Comparison of ENCODE assay signal across 2 cellular contexts in genomic region chr5:17252543-17252942, GRCh38.
TF ChIP-seq lines count a peak whose summit lies in the region.

No MANE protein-coding gene starts in this region.

TF ChIP-seq in A549, 52 proteins besides CTCF, POLR2A, EP300 and RAD21:
- TF ChIP-seq ATOH8 (CRISPR knock-in tag; IDR thresholded peaks at IDR 0.05; ENCODE audit: low read depth) (0 out of 2 replicates have a peak, but pooled peaks have one; percentile 3), CHD4 (IDR thresholded peaks at IDR 0.05; ENCODE audit: borderline replicate concordance) (no peak), REST (IDR thresholded peaks at IDR 0.05) (no peak), PHF8 (IDR thresholded peaks at IDR 0.05; ENCODE audit: borderline replicate concordance, low read depth) (no peak), CEBPB (IDR thresholded peaks at IDR 0.05) (0 out of 4 replicates have a peak, but pooled peaks of 1 of the 2 experiments have one; percentile 9), NR3C1 (IDR thresholded peaks at IDR 0.05) (no peak)

TF ChIP-seq in IMR-90, 13 proteins besides CTCF, POLR2A, EP300 and RAD21 (continued from another document):
- TF ChIP-seq CHD1 (IDR thresholded peaks at IDR 0.05; ENCODE audit: low read depth, low read length) (no peak), MAZ (IDR thresholded peaks at IDR 0.05; ENCODE audit: borderline replicate concordance, low read depth, low read length) (no peak), MAFK (IDR thresholded peaks at IDR 0.05; ENCODE audit: low read depth, low read length) (no peak), CEBPB (IDR thresholded peaks at IDR 0.05; ENCODE audit: low read depth, low read length) (no peak), BHLHE40 (IDR thresholded peaks at IDR 0.05; ENCODE audit: low read depth, low read length) (no peak), RCOR1 (IDR thresholded peaks at IDR 0.05; ENCODE audit: insufficient replicate concordance, low read length) (no peak), ELK1 (IDR thresholded peaks at IDR 0.05; ENCODE audit: borderline replicate concordance, low read depth, low read length) (no peak), FOS (IDR thresholded peaks at IDR 0.05; ENCODE audit: low read depth, low read length) (no peak), NFE2L2 (IDR thresholded peaks at IDR 0.05; ENCODE audit: low read depth, low read length) (no peak), USF2 (IDR thresholded peaks at IDR 0.05; ENCODE audit: low read depth, low read length) (no peak), RFX5 (IDR thresholded peaks at IDR 0.05; ENCODE audit: low read depth, low read length) (no peak), SMC3 (IDR thresholded peaks at IDR 0.05; ENCODE audit: low read depth, low read length) (no peak)
